In genomic region chr4:4329496-4329895, GRCh38 we compare ENCODE assay signal across 20 cellular contexts. TPM values are rescaled to one million over a fixed set of nuclear protein-coding genes. Genes with fewer than 3 reads are reported as not detected.
DNase-seq lines count a peak whose midpoint lies in the region; ATAC-seq, FAIRE-seq and TF ChIP-seq lines count a peak whose summit lies in the region.
"Had no signal": no experiment of that assay in that cellular context is flagged by ENCODE, and none has a peak within 500 bp of the region (broad histone marks: within the 10 kb centered on the region; RNA-seq: fewer than 3 reads in every experiment).

No MANE protein-coding gene starts in this region.

- no peaks in the 10 kb centered on the region for H4K20me1 ChIP-seq in K562 (replicated peaks; ENCODE audit: control insufficient read depth, insufficient read depth, low read length)
- H4K20me1 ChIP-seq: BLaER1 had no signal

- H3K36me3 ChIP-seq in K562 (ENCODE audit: control insufficient read depth, insufficient read depth, low read length): no peaks in the 10 kb centered on the region
- H3K36me3 ChIP-seq: BLaER1 had no signal

- intact Hi-C loops in cardiac septum (cut with DNase I): no loop called here
- intact Hi-C loops in Right ventricle myocardium superior (cut with DNase I): no loop called here
- intact Hi-C loops in K562 (cut with micrococcal nuclease): no loop called here
- intact Hi-C loops in posterior vena cava (cut with DNase I): no loop called here

- CTCF ChIA-PET in K562 (lab: Yijun Ruan, JAX; ENCODE audit: low intra/inter-chr PET ratio): no interaction called here

- TF ChIP-seq RAD21 in K562 (CRISPR knock-in tag; conservative IDR thresholded peaks at IDR 0.05 in 1 of 2, IDR thresholded peaks at IDR 0.05 in 1 of 2): no peak

- no peak for TF ChIP-seq CTCF in K562 (IDR thresholded peaks at IDR 0.05 in 2 of 3, conservative IDR thresholded peaks at IDR 0.05 in 1 of 3; ENCODE audit: insufficient read depth in 2 of 3, low read depth in 1 of 3, low read length in 3 of 3)

- H3K4me3 ChIP-seq in K562: no peak overlapping the region
- H3K4me3 ChIP-seq: BLaER1, GM12878 had no signal

- no peak for TF ChIP-seq EP300 in K562 (IDR thresholded peaks at IDR 0.05; ENCODE audit: low read length)

- peak; percentile 9 for DNase-seq in cardiac septum (ENCODE audit: low spot score)
- DNase-seq in Right ventricle myocardium superior: no peak
- DNase-seq in K562 (ENCODE audit: extremely low read depth in 1 of 4, low spot score in 3 of 4): no peak
- DNase-seq in posterior vena cava (ENCODE audit: low spot score): peak; percentile 50
- DNase-seq in stimulated activated CD4-positive, alpha-beta T cell treated with anti-CD3 and anti-CD28 coated beads, Interleukin-2, amount 100 ng/mL, for 24 hours: no peak
- DNase-seq in NCI-H2081 (lab: John Stamatoyannopoulos, UW): no peak
- DNase-seq: 8988T; CD4-positive, alpha-beta memory T cell; DMS 273 treated with DMSO at 0.1 percent for 48 hours; DMS53; DND-41; EL; GOT3; H7; HFFc6 had no signal

- ATAC-seq in Right ventricle myocardium superior (ENCODE audit: poor library complexity) (no peak), K562 (no peak), HG02884 (IDR thresholded peaks at IDR 0.05; ENCODE audit: unreplicated experiment) (no peak)
- ATAC-seq: GM12878, HCT116 had no signal

- no peaks in the 10 kb centered on the region for H3K79me2 ChIP-seq in K562 (ENCODE audit: control insufficient read depth, insufficient read depth, low read length)

- TF ChIP-seq POLR2A in K562 (conservative IDR thresholded peaks at IDR 0.05): no peak

- BruUV-seq in K562 (replicated peaks; lab: Mats Ljungman, UMichigan): no TSS peak

- H3K9ac ChIP-seq in K562 (ENCODE audit: insufficient read depth in 1 of 2, low read depth in 2 of 2, low read length in 2 of 2): no peak overlapping the region
- H3K9ac ChIP-seq: BLaER1 had no signal

- no peaks in the 10 kb centered on the region for H3K9me1 ChIP-seq in K562 (ENCODE audit: control insufficient read depth, insufficient read depth, low read length)

- H3K27me3 ChIP-seq in K562 (ENCODE audit: control insufficient read depth in 2 of 2, insufficient read depth in 2 of 2, low read length in 2 of 2): no peaks in the 10 kb centered on the region
- H3K27me3 ChIP-seq: BLaER1 had no signal

- FAIRE-seq in K562 (lab: Jason Lieb, UNC): no peak
- FAIRE-seq: GM12878, HTR-8/SVneo had no signal

- 64% methylated on average over 8 of the region's 10 CpGs for WGBS in K562 (ENCODE audit: insufficient coverage, low coverage, missing lambda C conversion rate)

- peaks cover 12 to 19% of the 10 kb centered on the region in 2 experiments; a peak in 4 of 5 replicates for H3K4me1 ChIP-seq in K562 (replicated peaks in 1 of 2; ENCODE audit: control insufficient read depth in 2 of 2, insufficient read depth in 2 of 2, low read length in 2 of 2)

- POLR2A ChIA-PET in K562 (lab: Yijun Ruan, JAX): interaction anchor here (0.9 kb wide), 1 partner anchor 10 kb away, joined by 3 read pairs; no protein-coding TSS in a partner anchor

- no peak overlapping the region for H3K4me2 ChIP-seq in K562 (ENCODE audit: insufficient read depth, low read length)
- H3K4me2 ChIP-seq: BLaER1 had no signal

- in situ Hi-C loops in K562 (cut with MboI): no loop called here

- no peak overlapping the region for H3K27ac ChIP-seq in K562 (ENCODE audit: extremely low read depth, low read depth, low read length)
- H3K27ac ChIP-seq: BLaER1 had no signal

- no peak overlapping the region for H2AFZ ChIP-seq in K562 (ENCODE audit: low read depth, low read length)

- no peaks in the 10 kb centered on the region for H3K9me3 ChIP-seq in K562 (replicated peaks; ENCODE audit: control insufficient read depth, insufficient read depth, low read depth, low read length)
- H3K9me3 ChIP-seq: BLaER1 had no signal

TF ChIP-seq in K562, 482 proteins besides CTCF, POLR2A, EP300 and RAD21:
- TF ChIP-seq CBX1 (IDR thresholded peaks at IDR 0.05; ENCODE audit: low read depth) (0 out of 2 replicates have a peak, but pooled peaks have one; percentile 24), RCOR1 (IDR thresholded peaks at IDR 0.05; ENCODE audit: borderline replicate concordance in 1 of 2, low read depth in 2 of 2, low read length in 2 of 2) (peak in 1 of 2 experiments; percentile 43; a peak in 1 of 4 replicates), BCOR (IDR thresholded peaks at IDR 0.05) (peak; percentile 65), BHLHE40 (IDR thresholded peaks at IDR 0.05; ENCODE audit: low read length) (no peak), KDM1A (IDR thresholded peaks at IDR 0.05) (0 out of 4 replicates have a peak, but pooled peaks of 1 of the 2 experiments have one; percentile 15), RBM25 (IDR thresholded peaks at IDR 0.05; ENCODE audit: low read depth, low read length, severe bottlenecking) (peak; percentile 62), ESRRA (IDR thresholded peaks at IDR 0.05; ENCODE audit: borderline replicate concordance, low read depth) (peak; percentile 50; the same call in 1 of the 2 replicates), POU5F1 (IDR thresholded peaks at IDR 0.05; ENCODE audit: borderline replicate concordance, low read depth, low read length, partially characterized antibody) (no peak)

RNA-seq across cellular contexts. Expression of gene ZBTB49, which starts 39.4 kb away (rescaled TPM):
- 7.7 TPM for total RNA-seq in cardiac septum
- total RNA-seq in Right ventricle myocardium superior: 4.1 TPM
- 11.7 and 15.6 TPM in 2 replicates for total RNA-seq in K562 (2011; cell fraction: chromatin; rRNA removed; ENCODE audit: low replicate concordance)
- 6.3 and 7.4 TPM in 2 replicates for total RNA-seq in K562 (2011; cell fraction: nucleolus; rRNA removed)
- total RNA-seq in K562 (2011; cell fraction: nucleoplasm; rRNA removed): 5.8 and 9.2 TPM in 2 replicates
- total RNA-seq in K562 (2014; rRNA removed): 3.2 and 7.0 TPM in 2 replicates
- 4.2 and 5.6 TPM in 2 replicates for total RNA-seq in K562 (2014; rRNA removed; fragmentation: Illumina TruSeq; extraction: Trizol)
- total RNA-seq in K562 (2015; rRNA removed; fragmentation: Illumina TruSeq; extraction: Trizol): 3.9 and 4.6 TPM in 2 replicates
- total RNA-seq in K562 (2021): 2.9 and 3.6 TPM in 2 replicates
- polyA plus RNA-seq in K562 (2011; rRNA removed): 4.4 and 4.7 TPM in 2 replicates
- polyA plus RNA-seq in K562 (2011; cell fraction: cytosol; rRNA removed): 2.4 and 2.9 TPM in 2 replicates
- 5.0 and 9.3 TPM in 2 replicates for polyA plus RNA-seq in K562 (2011; cell fraction: nucleus; rRNA removed)
- 2.3 TPM in 2 replicates for polyA plus RNA-seq in K562 (2012)
- polyA plus RNA-seq in K562 (2014; fragmentation: Illumina TruSeq; extraction: Trizol): 4.2 and 4.4 TPM in 2 replicates
- polyA plus RNA-seq in K562 (2014; fragmentation: Nextera tagmentation; extraction: Ambion mirVana): under 1 TPM; 0.49 to 0.69 TPM
- 5.6 and 8.0 TPM in 2 replicates for polyA plus RNA-seq in K562 (2014; rRNA removed)
- 7.6 and 8.5 TPM in 2 replicates for polyA minus RNA-seq in K562 (2011; rRNA and poly(A)+ RNA removed)
- polyA minus RNA-seq in K562 (2011; cell fraction: cytosol; rRNA and poly(A)+ RNA removed): 2.4 and 2.8 TPM in 2 replicates
- polyA minus RNA-seq in K562 (2011; cell fraction: nucleus; rRNA and poly(A)+ RNA removed): 5.7 and 7.8 TPM in 2 replicates
- 1 to 10 TPM; 4.8 to 8.7 TPM for total RNA-seq in posterior vena cava

RNA-seq across cellular contexts. Expression of gene LYAR, which starts 39.5 kb away (rescaled TPM):
- total RNA-seq in cardiac septum (21.2 TPM), Right ventricle myocardium superior (8.6 TPM), K562 (2014; rRNA removed) (121 and 133 TPM in 2 replicates), K562 (2014; rRNA removed; fragmentation: Illumina TruSeq; extraction: Trizol) (154 and 156 TPM in 2 replicates), K562 (2015; rRNA removed; fragmentation: Illumina TruSeq; extraction: Trizol) (165 and 172 TPM in 2 replicates), K562 (2021) (72.9 and 73.4 TPM in 2 replicates), posterior vena cava (10 to 100 TPM in 1 of 2 donors, 1 to 10 TPM in 1; 8.4 to 14.1 TPM)
- total RNA-seq in K562 (2011; cell fraction: chromatin; rRNA removed; ENCODE audit: low replicate concordance): 19.5 and 40.6 TPM in 2 replicates
- total RNA-seq in K562 (2011; cell fraction: nucleolus; rRNA removed): 12.2 and 14.2 TPM in 2 replicates
- total RNA-seq in K562 (2011; cell fraction: nucleoplasm; rRNA removed): 17.2 and 20.7 TPM in 2 replicates
- polyA plus RNA-seq in K562 (2011; rRNA removed) (28.9 and 44.5 TPM in 2 replicates), K562 (2014; fragmentation: Illumina TruSeq; extraction: Trizol) (128 and 166 TPM in 2 replicates), K562 (2014; fragmentation: Nextera tagmentation; extraction: Ambion mirVana) (10 to 100 TPM; 28.3 to 28.9 TPM), K562 (2014; rRNA removed) (112 and 127 TPM in 2 replicates)
- polyA plus RNA-seq in K562 (2011; cell fraction: cytosol; rRNA removed): 5.4 and 10.3 TPM in 2 replicates
- 8.3 and 11.1 TPM in 2 replicates for polyA plus RNA-seq in K562 (2011; cell fraction: nucleus; rRNA removed)
- 48.3 and 109 TPM in 2 replicates for polyA plus RNA-seq in K562 (2012)
- 25.1 and 27.9 TPM in 2 replicates for polyA minus RNA-seq in K562 (2011; rRNA and poly(A)+ RNA removed)
- 10.1 and 12.6 TPM in 2 replicates for polyA minus RNA-seq in K562 (2011; cell fraction: cytosol; rRNA and poly(A)+ RNA removed)
- 10.6 and 19.1 TPM in 2 replicates for polyA minus RNA-seq in K562 (2011; cell fraction: nucleus; rRNA and poly(A)+ RNA removed)

RNA-seq across cellular contexts. Expression of gene NSG1, which starts 57.4 kb away (rescaled TPM):
- 2.6 TPM for total RNA-seq in cardiac septum
- total RNA-seq in Right ventricle myocardium superior: 6.8 TPM
- not detected in 2 replicates for total RNA-seq in K562 (2011; cell fraction: chromatin; rRNA removed; ENCODE audit: low replicate concordance)
- total RNA-seq in K562 (2011; cell fraction: nucleolus; rRNA removed): not detected in 2 replicates
- not detected in 2 replicates for total RNA-seq in K562 (2011; cell fraction: nucleoplasm; rRNA removed)
- not detected in 2 replicates for total RNA-seq in K562 (2014; rRNA removed)
- not detected in 2 replicates for total RNA-seq in K562 (2014; rRNA removed; fragmentation: Illumina TruSeq; extraction: Trizol)
- total RNA-seq in K562 (2015; rRNA removed; fragmentation: Illumina TruSeq; extraction: Trizol): not detected in 2 replicates
- total RNA-seq in K562 (2021): not detected in 2 replicates
- polyA plus RNA-seq in K562 (2011; rRNA removed): not detected in 2 replicates
- polyA plus RNA-seq in K562 (2011; cell fraction: cytosol; rRNA removed): not detected in 2 replicates
- 0.04 TPM in 1 of 2 replicates, not detected in the other for polyA plus RNA-seq in K562 (2011; cell fraction: nucleus; rRNA removed)
- 0.10 TPM in 1 of 2 replicates, not detected in the other for polyA plus RNA-seq in K562 (2012)
- not detected in 2 replicates for polyA plus RNA-seq in K562 (2014; fragmentation: Illumina TruSeq; extraction: Trizol)
- not detected for polyA plus RNA-seq in K562 (2014; fragmentation: Nextera tagmentation; extraction: Ambion mirVana)
- not detected in 2 replicates for polyA plus RNA-seq in K562 (2014; rRNA removed)
- not detected in 2 replicates for polyA minus RNA-seq in K562 (2011; rRNA and poly(A)+ RNA removed)
- polyA minus RNA-seq in K562 (2011; cell fraction: cytosol; rRNA and poly(A)+ RNA removed): not detected in 2 replicates
- polyA minus RNA-seq in K562 (2011; cell fraction: nucleus; rRNA and poly(A)+ RNA removed): not detected in 2 replicates
- total RNA-seq in posterior vena cava: under 1 TPM; 0.42 to 0.57 TPM

Comparison
In these comparisons a context has a peak if more than half of its experiments do, and no peak if none do; other contexts are left out.
1. DNase-seq: peak in cardiac septum (single experiment) and posterior vena cava (single experiment); none in Right ventricle myocardium superior (single experiment), K562 (0 of 4), stimulated activated CD4-positive, alpha-beta T cell treated with anti-CD3 and anti-CD28 coated beads, Interleukin-2, amount 100 ng/mL, for 24 hours (0 of 2) and NCI-H2081 (0 of 2).